25 cellular contexts compared by ENCODE assay signal in genomic region chr3:80676869-80677268, GRCh38.
DNase-seq lines count a peak whose midpoint lies in the region; ATAC-seq and TF ChIP-seq lines count a peak whose summit lies in the region.
"Had no signal": no experiment of that assay in that cellular context is flagged by ENCODE, and none has a peak within 500 bp of the region (broad histone marks: within the 10 kb centered on the region; RNA-seq: fewer than 3 reads in every experiment).

No MANE protein-coding gene starts in this region.

- no peak overlapping the region for H3K27ac Mint-ChIP-seq in activated CD4-positive, alpha-beta T cell treated with anti-CD3 and anti-CD28 coated beads, Interleukin-2, amount 10 ng/mL, durations not matched to agents 7 days and 5 days
- H3K27ac Mint-ChIP-seq: activated naive CD8-positive, alpha-beta T cell treated with anti-CD3 and anti-CD28 coated beads, Interleukin-2, amount 10 ng/mL, durations not matched to agents 7 days and 5 days; progenitor cell of endocrine pancreas; stimulated activated naive CD8-positive, alpha-beta T cell treated with anti-CD3 and anti-CD28 coated beads, Interleukin-15, amount 100 ng/mL, for 72 hours had no signal

- no peak for DNase-seq in SK-N-SH
- peak; percentile 23 for DNase-seq in adipocyte (ENCODE audit: low read depth)
- DNase-seq in fibroblast of pulmonary artery (ENCODE audit: low read depth), result peak; percentile 9
- DNase-seq in uterus, result no peak
- DNase-seq in activated CD4-positive, alpha-beta T cell treated with anti-CD3 and anti-CD28 coated beads, Interleukin-2, amount 10 ng/mL, durations not matched to agents 7 days and 5 days, result no peak
- DNase-seq: 8988T; activated B cell treated with CpG ODN at 0.5 μM for 24 hours; activated CD4-positive, alpha-beta T cell treated with anti-CD3 and anti-CD28 coated beads, Interleukin-2, amount 50 U/mL, for 48 hours; activated naive CD8-positive, alpha-beta T cell treated with anti-CD3 and anti-CD28 coated beads, Interleukin-2, amount 10 ng/mL, durations not matched to agents 7 days and 5 days; DMS79 treated with DMSO at 0.1 percent for 48 hours; glutamatergic neuron; kidney glomerular epithelial cell; NCI-H1048; NCI-H187; NCI-H748 treated with DMSO at 0.1 percent for 48 hours; sigmoid colon; stimulated activated naive CD8-positive, alpha-beta T cell treated with anti-CD3 and anti-CD28 coated beads, Interleukin-15, amount 100 ng/mL, for 72 hours; T1000; tibial artery had no signal

- POLR2A ChIA-PET in SK-N-SH (lab: Yijun Ruan, JAX), result no interaction called here
- POLR2A ChIA-PET in activated CD4-positive, alpha-beta T cell treated with anti-CD3 and anti-CD28 coated beads, Interleukin-2, amount 10 ng/mL, durations not matched to agents 7 days and 5 days (lab: Charles Lee), result no interaction called here

- no peaks in the 10 kb centered on the region for H3K36me3 ChIP-seq in SK-N-SH (replicated peaks in 1 of 2; ENCODE audit: control insufficient read depth in 1 of 2, insufficient read depth in 2 of 2, low read length in 1 of 2)
- no peaks in the 10 kb centered on the region for H3K36me3 ChIP-seq in adipocyte (ENCODE audit: control insufficient read depth, insufficient read depth, low read length, severe bottlenecking)
- no peaks in the 10 kb centered on the region for H3K36me3 ChIP-seq in uterus
- H3K36me3 ChIP-seq: sigmoid colon, tibial artery had no signal

- H3K4me3 ChIP-seq in SK-N-SH (ENCODE audit: low read depth in 2 of 2, low read length in 1 of 2) (no peak overlapping the region), adipocyte (ENCODE audit: low read length) (no peak overlapping the region), fibroblast of pulmonary artery (replicated peaks; ENCODE audit: low read depth, low read length) (no peak overlapping the region), uterus (no peak overlapping the region)
- H3K4me3 ChIP-seq: coronary artery, sigmoid colon, tibial artery had no signal

- H2AFZ ChIP-seq in SK-N-SH (ENCODE audit: low read depth), result no peak overlapping the region

- TF ChIP-seq EP300 in SK-N-SH (IDR thresholded peaks at IDR 0.05; ENCODE audit: borderline replicate concordance in 1 of 2, low read depth in 1 of 2, low read length in 1 of 2), result no peak

- no peak overlapping the region for H3K4me2 ChIP-seq in SK-N-SH

- CTCF ChIA-PET in SK-N-SH (lab: Yijun Ruan, JAX), result interaction anchor here (0.6 to 2.4 kb wide), 11 partner anchors 9 to 1591 kb away, joined by 3 to 19 read pairs (median 3); no protein-coding TSS in a partner anchor
- CTCF ChIA-PET in activated CD4-positive, alpha-beta T cell treated with anti-CD3 and anti-CD28 coated beads, Interleukin-2, amount 10 ng/mL, durations not matched to agents 7 days and 5 days (lab: Charles Lee), result no interaction called here

- TF ChIP-seq CTCF in SK-N-SH (IDR thresholded peaks at IDR 0.05) (peak; percentile 21), fibroblast of pulmonary artery (IDR thresholded peaks at IDR 0.05; ENCODE audit: low read length, missing control alignments) (no peak), uterus (IDR thresholded peaks at IDR 0.05) (no peak)

- no peaks in the 10 kb centered on the region for H3K4me1 Mint-ChIP-seq in activated CD4-positive, alpha-beta T cell treated with anti-CD3 and anti-CD28 coated beads, Interleukin-2, amount 10 ng/mL, durations not matched to agents 7 days and 5 days
- H3K4me1 Mint-ChIP-seq: activated B cell treated with CpG ODN at 0.5 μM for 24 hours; activated naive CD8-positive, alpha-beta T cell treated with anti-CD3 and anti-CD28 coated beads, Interleukin-2, amount 10 ng/mL, durations not matched to agents 7 days and 5 days; stimulated activated naive CD8-positive, alpha-beta T cell treated with anti-CD3 and anti-CD28 coated beads, Interleukin-15, amount 100 ng/mL, for 72 hours had no signal

- no peaks in the 10 kb centered on the region for H3K27me3 Mint-ChIP-seq in activated CD4-positive, alpha-beta T cell treated with anti-CD3 and anti-CD28 coated beads, Interleukin-2, amount 10 ng/mL, durations not matched to agents 7 days and 5 days
- H3K27me3 Mint-ChIP-seq: activated B cell treated with CpG ODN at 0.5 μM for 24 hours; activated naive CD8-positive, alpha-beta T cell treated with anti-CD3 and anti-CD28 coated beads, Interleukin-2, amount 10 ng/mL, durations not matched to agents 7 days and 5 days; progenitor cell of endocrine pancreas; stimulated activated naive CD8-positive, alpha-beta T cell treated with anti-CD3 and anti-CD28 coated beads, Interleukin-15, amount 100 ng/mL, for 72 hours had no signal

- ATAC-seq in SK-N-SH treated with all-trans-retinoic acid at 6 μM for 48 hours (no peak), GM21723 (IDR thresholded peaks at IDR 0.05; ENCODE audit: unreplicated experiment) (no peak), GM21447 (IDR thresholded peaks at IDR 0.05; ENCODE audit: unreplicated experiment) (no peak)
- ATAC-seq: Right ventricle myocardium inferior; stimulated activated naive CD8-positive, alpha-beta T cell treated with anti-CD3 and anti-CD28 coated beads, Interleukin-15, amount 100 ng/mL, for 72 hours had no signal

- H3K36me3 Mint-ChIP-seq in activated CD4-positive, alpha-beta T cell treated with anti-CD3 and anti-CD28 coated beads, Interleukin-2, amount 10 ng/mL, durations not matched to agents 7 days and 5 days (ENCODE audit: low read depth), result no peaks in the 10 kb centered on the region
- H3K36me3 Mint-ChIP-seq: activated naive CD8-positive, alpha-beta T cell treated with anti-CD3 and anti-CD28 coated beads, Interleukin-2, amount 10 ng/mL, durations not matched to agents 7 days and 5 days had no signal

- intact Hi-C loops in uterus (cut with DNase I; ENCODE audit: low total_unique reads), result no loop called here

- no peaks in the 10 kb centered on the region for H3K79me2 ChIP-seq in SK-N-SH (ENCODE audit: insufficient read depth)

- H3K4me1 ChIP-seq in SK-N-SH (ENCODE audit: control insufficient read depth in 1 of 2, insufficient read depth in 2 of 2, low read depth in 1 of 2, low read length in 1 of 2), result no peaks in the 10 kb centered on the region
- H3K4me1 ChIP-seq in adipocyte (ENCODE audit: control insufficient read depth, insufficient read depth, low read length), result no peaks in the 10 kb centered on the region
- H3K4me1 ChIP-seq in uterus, result no peaks in the 10 kb centered on the region
- H3K4me1 ChIP-seq: sigmoid colon, tibial artery had no signal

- H3K9me3 Mint-ChIP-seq in activated CD4-positive, alpha-beta T cell treated with anti-CD3 and anti-CD28 coated beads, Interleukin-2, amount 10 ng/mL, durations not matched to agents 7 days and 5 days, result peaks cover 2% of the 10 kb centered on the region
- H3K9me3 Mint-ChIP-seq: activated B cell treated with CpG ODN at 0.5 μM for 24 hours; activated naive CD8-positive, alpha-beta T cell treated with anti-CD3 and anti-CD28 coated beads, Interleukin-2, amount 10 ng/mL, durations not matched to agents 7 days and 5 days; stimulated activated naive CD8-positive, alpha-beta T cell treated with anti-CD3 and anti-CD28 coated beads, Interleukin-15, amount 100 ng/mL, for 72 hours had no signal

- peak; percentile 51 for TF ChIP-seq RAD21 in SK-N-SH (IDR thresholded peaks at IDR 0.05; ENCODE audit: low read length)

- H3K4me3 Mint-ChIP-seq in activated CD4-positive, alpha-beta T cell treated with anti-CD3 and anti-CD28 coated beads, Interleukin-2, amount 10 ng/mL, durations not matched to agents 7 days and 5 days, result no peak overlapping the region
- H3K4me3 Mint-ChIP-seq: activated B cell treated with CpG ODN at 0.5 μM for 24 hours; activated naive CD8-positive, alpha-beta T cell treated with anti-CD3 and anti-CD28 coated beads, Interleukin-2, amount 10 ng/mL, durations not matched to agents 7 days and 5 days; stimulated activated naive CD8-positive, alpha-beta T cell treated with anti-CD3 and anti-CD28 coated beads, Interleukin-15, amount 100 ng/mL, for 72 hours had no signal

- H3F3A ChIP-seq in SK-N-SH (replicated peaks; ENCODE audit: insufficient read depth), result no peaks in the 10 kb centered on the region

- no peaks in the 10 kb centered on the region for H3K27me3 ChIP-seq in SK-N-SH (ENCODE audit: insufficient read depth)
- no peaks in the 10 kb centered on the region for H3K27me3 ChIP-seq in adipocyte (replicated peaks; ENCODE audit: control insufficient read depth, insufficient read depth, low read length)
- no peaks in the 10 kb centered on the region for H3K27me3 ChIP-seq in uterus
- H3K27me3 ChIP-seq: sigmoid colon, tibial artery had no signal

- no peak overlapping the region for H3K27ac ChIP-seq in SK-N-SH (ENCODE audit: low read depth in 2 of 2, low read length in 1 of 2)
- H3K27ac ChIP-seq in uterus, result no peak overlapping the region
- H3K27ac ChIP-seq: coronary artery, sigmoid colon, tibial artery had no signal

- no peaks in the 10 kb centered on the region for H3K9me3 ChIP-seq in SK-N-SH
- H3K9me3 ChIP-seq in adipocyte (ENCODE audit: control insufficient read depth, low read length), result no peaks in the 10 kb centered on the region
- H3K9me3 ChIP-seq in uterus, result no peaks in the 10 kb centered on the region
- H3K9me3 ChIP-seq: sigmoid colon, tibial artery had no signal

- H3K9me2 ChIP-seq in SK-N-SH, result no peaks in the 10 kb centered on the region

- TF ChIP-seq POLR2A in uterus (IDR thresholded peaks at IDR 0.05), result no peak

- no peaks in the 10 kb centered on the region for H4K20me1 ChIP-seq in SK-N-SH (ENCODE audit: insufficient read depth)

- H3K9ac ChIP-seq in SK-N-SH (no peak overlapping the region), adipocyte (ENCODE audit: low read length) (no peak overlapping the region)

TF ChIP-seq in SK-N-SH, 30 proteins besides CTCF, POLR2A, EP300 and RAD21 (continues in another document):
- no peak for TF ChIP-seq RXRA (IDR thresholded peaks at IDR 0.05; ENCODE audit: borderline replicate concordance, low read depth)
- no peak for TF ChIP-seq TCF12 (IDR thresholded peaks at IDR 0.05)
- no peak for TF ChIP-seq RFX5 (IDR thresholded peaks at IDR 0.05; ENCODE audit: low read length)

TF ChIP-seq in SK-N-SH treated with all-trans-retinoic acid at 6 μM for 48 hours, 23 proteins besides CTCF, POLR2A, EP300 and RAD21 (continues in another document):
- TF ChIP-seq, protein P1, sequence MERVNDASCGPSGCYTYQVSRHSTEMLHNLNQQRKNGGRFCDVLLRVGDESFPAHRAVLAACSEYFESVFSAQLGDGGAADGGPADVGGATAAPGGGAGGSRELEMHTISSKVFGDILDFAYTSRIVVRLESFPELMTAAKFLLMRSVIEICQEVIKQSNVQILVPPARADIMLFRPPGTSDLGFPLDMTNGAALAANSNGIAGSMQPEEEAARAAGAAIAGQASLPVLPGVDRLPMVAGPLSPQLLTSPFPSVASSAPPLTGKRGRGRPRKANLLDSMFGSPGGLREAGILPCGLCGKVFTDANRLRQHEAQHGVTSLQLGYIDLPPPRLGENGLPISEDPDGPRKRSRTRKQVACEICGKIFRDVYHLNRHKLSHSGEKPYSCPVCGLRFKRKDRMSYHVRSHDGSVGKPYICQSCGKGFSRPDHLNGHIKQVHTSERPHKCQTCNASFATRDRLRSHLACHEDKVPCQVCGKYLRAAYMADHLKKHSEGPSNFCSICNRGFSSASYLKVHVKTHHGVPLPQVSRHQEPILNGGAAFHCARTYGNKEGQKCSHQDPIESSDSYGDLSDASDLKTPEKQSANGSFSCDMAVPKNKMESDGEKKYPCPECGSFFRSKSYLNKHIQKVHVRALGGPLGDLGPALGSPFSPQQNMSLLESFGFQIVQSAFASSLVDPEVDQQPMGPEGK (CRISPR knock-in tag; IDR thresholded peaks at IDR 0.05; ENCODE audit: borderline replicate concordance), result no peak
- TF ChIP-seq ZFP3 (CRISPR knock-in tag; IDR thresholded peaks at IDR 0.05) (no peak), ESRRG (CRISPR knock-in tag; IDR thresholded peaks at IDR 0.05) (no peak)

Comparison
In these comparisons a context has a peak if more than half of its experiments do, and no peak if none do; other contexts are left out.
1. DNase-seq: peak in adipocyte (single experiment) and fibroblast of pulmonary artery (single experiment); none in SK-N-SH (single experiment), uterus (0 of 2) and activated CD4-positive, alpha-beta T cell treated with anti-CD3 and anti-CD28 coated beads, Interleukin-2, amount 10 ng/mL, durations not matched to agents 7 days and 5 days (single experiment).